In genomic region chr12:109944975-109945374, GRCh38 we compare ENCODE assay signal across 1 cellular context.
TF ChIP-seq lines count a peak whose summit lies in the region.

No MANE protein-coding gene starts in this region.

TF ChIP-seq in HepG2, 621 proteins besides CTCF, POLR2A, EP300 and RAD21 (continued from another document):
- TF ChIP-seq TFDP1 (CRISPR knock-in tag; IDR thresholded peaks at IDR 0.05; ENCODE audit: borderline replicate concordance) (peak; percentile 69; the same call in 1 of the 2 replicates), MLX (CRISPR knock-in tag; IDR thresholded peaks at IDR 0.05) (no peak), RXRB (CRISPR knock-in tag; IDR thresholded peaks at IDR 0.05; ENCODE audit: borderline replicate concordance) (no peak), SMAD1 (CRISPR knock-in tag; IDR thresholded peaks at IDR 0.05; ENCODE audit: borderline replicate concordance, low read depth) (no peak), ZSCAN31 (CRISPR knock-in tag; IDR thresholded peaks at IDR 0.05; ENCODE audit: low read depth) (0 out of 2 replicates have a peak, but pooled peaks have one; percentile 31), HDAC2 (CRISPR knock-in tag; IDR thresholded peaks at IDR 0.05) (peak; percentile 18; the same call in 1 of the 2 replicates), SALL1 (CRISPR knock-in tag; IDR thresholded peaks at IDR 0.05) (peak; percentile 24; the same call in 1 of the 2 replicates), SSRP1 (CRISPR knock-in tag; IDR thresholded peaks at IDR 0.05) (no peak), MEIS1 (CRISPR knock-in tag; IDR thresholded peaks at IDR 0.05; ENCODE audit: borderline replicate concordance) (no peak)
